In genomic region chr5:34919077-34919476, GRCh38 we compare ENCODE assay signal across 1 cellular context.
TF ChIP-seq lines count a peak whose summit lies in the region.

No MANE protein-coding gene starts in this region.

TF ChIP-seq in K562, 482 proteins besides CTCF, POLR2A, EP300 and RAD21:
- TF ChIP-seq PTBP1 (IDR thresholded peaks at IDR 0.05; ENCODE audit: low read depth, low read length), result no peak
- peak; percentile 24; the same call in 1 of the 2 replicates for TF ChIP-seq SMARCA4 (IDR thresholded peaks at IDR 0.05)
- TF ChIP-seq ZNF354B (CRISPR knock-in tag; IDR thresholded peaks at IDR 0.05), result no peak
- TF ChIP-seq L3MBTL2 (IDR thresholded peaks at IDR 0.05), result no peak
- TF ChIP-seq RBM25 (IDR thresholded peaks at IDR 0.05; ENCODE audit: low read depth, low read length, severe bottlenecking), result peak; percentile 77
- TF ChIP-seq KLF1 (tag; IDR thresholded peaks at IDR 0.05), result no peak
- TF ChIP-seq, protein P1, sequence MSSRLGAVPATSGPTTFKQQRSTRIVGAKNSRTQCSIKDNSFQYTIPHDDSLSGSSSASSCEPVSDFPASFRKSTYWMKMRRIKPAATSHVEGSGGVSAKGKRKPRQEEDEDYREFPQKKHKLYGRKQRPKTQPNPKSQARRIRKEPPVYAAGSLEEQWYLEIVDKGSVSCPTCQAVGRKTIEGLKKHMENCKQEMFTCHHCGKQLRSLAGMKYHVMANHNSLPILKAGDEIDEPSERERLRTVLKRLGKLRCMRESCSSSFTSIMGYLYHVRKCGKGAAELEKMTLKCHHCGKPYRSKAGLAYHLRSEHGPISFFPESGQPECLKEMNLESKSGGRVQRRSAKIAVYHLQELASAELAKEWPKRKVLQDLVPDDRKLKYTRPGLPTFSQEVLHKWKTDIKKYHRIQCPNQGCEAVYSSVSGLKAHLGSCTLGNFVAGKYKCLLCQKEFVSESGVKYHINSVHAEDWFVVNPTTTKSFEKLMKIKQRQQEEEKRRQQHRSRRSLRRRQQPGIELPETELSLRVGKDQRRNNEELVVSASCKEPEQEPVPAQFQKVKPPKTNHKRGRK (tag; IDR thresholded peaks at IDR 0.05), result 0 out of 2 replicates have a peak, but pooled peaks have one; percentile 15
- TF ChIP-seq ZBTB33 (CRISPR knock-in tag; IDR thresholded peaks at IDR 0.05), result peak; percentile 86
- no peak for TF ChIP-seq MCM5 (IDR thresholded peaks at IDR 0.05; ENCODE audit: low read depth)
- TF ChIP-seq GMEB1 (CRISPR knock-in tag; IDR thresholded peaks at IDR 0.05), result no peak
- TF ChIP-seq SOX6 (IDR thresholded peaks at IDR 0.05), result no peak
- peak; percentile 99 for TF ChIP-seq ZNF384 (IDR thresholded peaks at IDR 0.05; ENCODE audit: low read depth, low read length)
- TF ChIP-seq DPF2 (IDR thresholded peaks at IDR 0.05), result no peak
- TF ChIP-seq MAZ (CRISPR knock-in tag; conservative IDR thresholded peaks at IDR 0.05 in 1 of 2, IDR thresholded peaks at IDR 0.05 in 1 of 2), result no peak
- TF ChIP-seq BCOR (IDR thresholded peaks at IDR 0.05), result peak; percentile 66; the same call in 1 of the 2 replicates
- TF ChIP-seq ARID2 (IDR thresholded peaks at IDR 0.05), result no peak
- TF ChIP-seq ZNF282 (CRISPR knock-in tag; IDR thresholded peaks at IDR 0.05), result no peak
- TF ChIP-seq ZNF121 (CRISPR knock-in tag; conservative IDR thresholded peaks at IDR 0.05), result peak; percentile 94
- TF ChIP-seq RHOXF2B (CRISPR knock-in tag; conservative IDR thresholded peaks at IDR 0.05), result no peak
- TF ChIP-seq CREM (IDR thresholded peaks at IDR 0.05; ENCODE audit: low read depth), result no peak
- TF ChIP-seq EGR1 (conservative IDR thresholded peaks at IDR 0.05), result no peak
- peak; percentile 24; the same call in 1 of the 2 replicates for TF ChIP-seq VEZF1 (CRISPR knock-in tag; IDR thresholded peaks at IDR 0.05)
- peak; percentile 90 for TF ChIP-seq CEBPB (tag; IDR thresholded peaks at IDR 0.05)
- TF ChIP-seq, protein P2, sequence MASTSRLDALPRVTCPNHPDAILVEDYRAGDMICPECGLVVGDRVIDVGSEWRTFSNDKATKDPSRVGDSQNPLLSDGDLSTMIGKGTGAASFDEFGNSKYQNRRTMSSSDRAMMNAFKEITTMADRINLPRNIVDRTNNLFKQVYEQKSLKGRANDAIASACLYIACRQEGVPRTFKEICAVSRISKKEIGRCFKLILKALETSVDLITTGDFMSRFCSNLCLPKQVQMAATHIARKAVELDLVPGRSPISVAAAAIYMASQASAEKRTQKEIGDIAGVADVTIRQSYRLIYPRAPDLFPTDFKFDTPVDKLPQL (IDR thresholded peaks at IDR 0.05; ENCODE audit: extremely low read depth, insufficient read length), result no peak
- TF ChIP-seq, protein P3, sequence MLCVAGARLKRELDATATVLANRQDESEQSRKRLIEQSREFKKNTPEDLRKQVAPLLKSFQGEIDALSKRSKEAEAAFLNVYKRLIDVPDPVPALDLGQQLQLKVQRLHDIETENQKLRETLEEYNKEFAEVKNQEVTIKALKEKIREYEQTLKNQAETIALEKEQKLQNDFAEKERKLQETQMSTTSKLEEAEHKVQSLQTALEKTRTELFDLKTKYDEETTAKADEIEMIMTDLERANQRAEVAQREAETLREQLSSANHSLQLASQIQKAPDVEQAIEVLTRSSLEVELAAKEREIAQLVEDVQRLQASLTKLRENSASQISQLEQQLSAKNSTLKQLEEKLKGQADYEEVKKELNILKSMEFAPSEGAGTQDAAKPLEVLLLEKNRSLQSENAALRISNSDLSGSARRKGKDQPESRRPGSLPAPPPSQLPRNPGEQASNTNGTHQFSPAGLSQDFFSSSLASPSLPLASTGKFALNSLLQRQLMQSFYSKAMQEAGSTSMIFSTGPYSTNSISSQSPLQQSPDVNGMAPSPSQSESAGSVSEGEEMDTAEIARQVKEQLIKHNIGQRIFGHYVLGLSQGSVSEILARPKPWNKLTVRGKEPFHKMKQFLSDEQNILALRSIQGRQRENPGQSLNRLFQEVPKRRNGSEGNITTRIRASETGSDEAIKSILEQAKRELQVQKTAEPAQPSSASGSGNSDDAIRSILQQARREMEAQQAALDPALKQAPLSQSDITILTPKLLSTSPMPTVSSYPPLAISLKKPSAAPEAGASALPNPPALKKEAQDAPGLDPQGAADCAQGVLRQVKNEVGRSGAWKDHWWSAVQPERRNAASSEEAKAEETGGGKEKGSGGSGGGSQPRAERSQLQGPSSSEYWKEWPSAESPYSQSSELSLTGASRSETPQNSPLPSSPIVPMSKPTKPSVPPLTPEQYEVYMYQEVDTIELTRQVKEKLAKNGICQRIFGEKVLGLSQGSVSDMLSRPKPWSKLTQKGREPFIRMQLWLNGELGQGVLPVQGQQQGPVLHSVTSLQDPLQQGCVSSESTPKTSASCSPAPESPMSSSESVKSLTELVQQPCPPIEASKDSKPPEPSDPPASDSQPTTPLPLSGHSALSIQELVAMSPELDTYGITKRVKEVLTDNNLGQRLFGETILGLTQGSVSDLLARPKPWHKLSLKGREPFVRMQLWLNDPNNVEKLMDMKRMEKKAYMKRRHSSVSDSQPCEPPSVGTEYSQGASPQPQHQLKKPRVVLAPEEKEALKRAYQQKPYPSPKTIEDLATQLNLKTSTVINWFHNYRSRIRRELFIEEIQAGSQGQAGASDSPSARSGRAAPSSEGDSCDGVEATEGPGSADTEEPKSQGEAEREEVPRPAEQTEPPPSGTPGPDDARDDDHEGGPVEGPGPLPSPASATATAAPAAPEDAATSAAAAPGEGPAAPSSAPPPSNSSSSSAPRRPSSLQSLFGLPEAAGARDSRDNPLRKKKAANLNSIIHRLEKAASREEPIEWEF (CRISPR knock-in tag; IDR thresholded peaks at IDR 0.05), result no peak
- TF ChIP-seq HDGF (IDR thresholded peaks at IDR 0.05), result no peak
- TF ChIP-seq ZBED1 (IDR thresholded peaks at IDR 0.05), result no peak
- no peak for TF ChIP-seq FOS (IDR thresholded peaks at IDR 0.05; ENCODE audit: extremely low read depth, insufficient read length)
- TF ChIP-seq MECOM (CRISPR knock-in tag; IDR thresholded peaks at IDR 0.05), result no peak
